ENCODE assay signal across 1 cellular context in the genomic region with DNA sequence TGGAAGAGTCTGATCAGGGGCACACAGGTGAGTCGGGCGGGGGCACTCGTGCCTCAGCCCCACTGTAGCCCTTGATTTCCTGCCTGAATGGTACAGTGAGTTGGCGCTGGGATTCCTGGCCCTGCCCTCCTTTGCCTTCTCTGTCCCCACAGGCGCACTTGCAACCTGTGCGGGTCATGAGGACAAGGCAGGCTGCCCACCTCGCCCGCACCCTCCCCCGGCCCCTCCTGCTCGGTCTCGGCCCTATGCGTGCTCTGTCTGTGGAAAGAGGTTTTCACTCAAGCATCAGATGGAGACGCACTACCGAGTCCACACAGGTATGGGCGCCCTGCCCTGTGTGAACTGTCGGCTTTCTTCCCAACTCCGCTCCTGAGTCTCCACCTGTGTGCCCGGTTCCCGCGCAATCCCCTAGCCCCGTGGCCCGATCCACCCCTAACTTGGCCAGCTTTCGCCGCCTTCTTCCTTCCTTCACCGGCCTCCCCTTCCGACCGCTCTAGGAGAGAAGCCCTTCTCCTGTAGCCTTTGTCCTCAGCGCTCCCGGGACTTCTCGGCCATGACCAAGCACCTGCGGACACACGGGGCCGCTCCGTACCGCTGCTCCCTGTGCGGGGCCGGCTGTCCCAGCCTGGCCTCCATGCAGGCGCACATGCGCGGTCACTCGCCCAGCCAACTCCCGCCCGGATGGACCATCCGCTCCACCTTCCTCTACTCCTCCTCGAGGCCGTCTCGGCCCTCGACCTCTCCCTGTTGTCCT.
TF ChIP-seq lines count a peak whose summit lies in the region.

No MANE protein-coding gene starts in this region.

TF ChIP-seq in HepG2, 621 proteins besides CTCF, POLR2A, EP300 and RAD21 (continued from another document and continues in another):
- TF ChIP-seq, protein P1, sequence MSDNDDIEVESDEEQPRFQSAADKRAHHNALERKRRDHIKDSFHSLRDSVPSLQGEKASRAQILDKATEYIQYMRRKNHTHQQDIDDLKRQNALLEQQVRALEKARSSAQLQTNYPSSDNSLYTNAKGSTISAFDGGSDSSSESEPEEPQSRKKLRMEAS (IDR thresholded peaks at IDR 0.05) = peak; percentile 92
- TF ChIP-seq, protein P2, sequence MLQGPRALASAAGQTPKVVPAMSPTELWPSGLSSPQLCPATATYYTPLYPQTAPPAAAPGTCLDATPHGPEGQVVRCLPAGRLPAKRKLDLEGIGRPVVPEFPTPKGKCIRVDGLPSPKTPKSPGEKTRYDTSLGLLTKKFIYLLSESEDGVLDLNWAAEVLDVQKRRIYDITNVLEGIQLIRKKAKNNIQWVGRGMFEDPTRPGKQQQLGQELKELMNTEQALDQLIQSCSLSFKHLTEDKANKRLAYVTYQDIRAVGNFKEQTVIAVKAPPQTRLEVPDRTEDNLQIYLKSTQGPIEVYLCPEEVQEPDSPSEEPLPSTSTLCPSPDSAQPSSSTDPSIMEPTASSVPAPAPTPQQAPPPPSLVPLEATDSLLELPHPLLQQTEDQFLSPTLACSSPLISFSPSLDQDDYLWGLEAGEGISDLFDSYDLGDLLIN (CRISPR knock-in tag; IDR thresholded peaks at IDR 0.05; ENCODE audit: borderline replicate concordance) = no peak
- TF ChIP-seq, protein P3, sequence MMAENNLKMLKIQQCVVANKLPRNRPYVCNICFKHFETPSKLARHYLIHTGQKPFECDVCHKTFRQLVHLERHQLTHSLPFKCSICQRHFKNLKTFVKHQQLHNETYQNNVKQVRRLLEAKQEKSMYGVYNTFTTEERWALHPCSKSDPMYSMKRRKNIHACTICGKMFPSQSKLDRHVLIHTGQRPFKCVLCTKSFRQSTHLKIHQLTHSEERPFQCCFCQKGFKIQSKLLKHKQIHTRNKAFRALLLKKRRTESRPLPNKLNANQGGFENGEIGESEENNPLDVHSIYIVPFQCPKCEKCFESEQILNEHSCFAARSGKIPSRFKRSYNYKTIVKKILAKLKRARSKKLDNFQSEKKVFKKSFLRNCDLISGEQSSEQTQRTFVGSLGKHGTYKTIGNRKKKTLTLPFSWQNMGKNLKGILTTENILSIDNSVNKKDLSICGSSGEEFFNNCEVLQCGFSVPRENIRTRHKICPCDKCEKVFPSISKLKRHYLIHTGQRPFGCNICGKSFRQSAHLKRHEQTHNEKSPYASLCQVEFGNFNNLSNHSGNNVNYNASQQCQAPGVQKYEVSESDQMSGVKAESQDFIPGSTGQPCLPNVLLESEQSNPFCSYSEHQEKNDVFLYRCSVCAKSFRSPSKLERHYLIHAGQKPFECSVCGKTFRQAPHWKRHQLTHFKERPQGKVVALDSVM (CRISPR knock-in tag; IDR thresholded peaks at IDR 0.05) = no peak
- TF ChIP-seq CENPBD1 (CRISPR knock-in tag; IDR thresholded peaks at IDR 0.05; ENCODE audit: borderline replicate concordance, low read depth) (no peak), ZNF546 (CRISPR knock-in tag; conservative IDR thresholded peaks at IDR 0.05) (no peak; the same call in 1 of the 2 replicates), STAT5B (CRISPR knock-in tag; IDR thresholded peaks at IDR 0.05) (no peak), TAF15 (IDR thresholded peaks at IDR 0.05; ENCODE audit: low read depth, low read length, poor library complexity, severe bottlenecking) (no peak), ZNF552 (CRISPR knock-in tag; IDR thresholded peaks at IDR 0.05; ENCODE audit: borderline replicate concordance) (no peak), HMGA1 (CRISPR knock-in tag; conservative IDR thresholded peaks at IDR 0.05) (no peak), SP1 (IDR thresholded peaks at IDR 0.05) (no peak), SP1 (CRISPR knock-in tag; IDR thresholded peaks at IDR 0.05) (peak; percentile 49; the same call in 1 of the 2 replicates), ZNF740 (CRISPR knock-in tag; IDR thresholded peaks at IDR 0.05) (no peak), RNF2 (conservative IDR thresholded peaks at IDR 0.05; ENCODE audit: low read depth) (no peak; the same call in 1 of the 2 replicates), EEA1 (CRISPR knock-in tag; IDR thresholded peaks at IDR 0.05; ENCODE audit: borderline replicate concordance) (no peak), ZNF746 (CRISPR knock-in tag; IDR thresholded peaks at IDR 0.05) (no peak), POGK (CRISPR knock-in tag; conservative IDR thresholded peaks at IDR 0.05) (0 out of 2 replicates have a peak, but pooled peaks have one; percentile 2), ZFP36L2 (CRISPR knock-in tag; IDR thresholded peaks at IDR 0.05) (no peak), ZNF317 (CRISPR knock-in tag; IDR thresholded peaks at IDR 0.05) (no peak), ZNF607 (CRISPR knock-in tag; IDR thresholded peaks at IDR 0.05; ENCODE audit: borderline replicate concordance) (no peak), MTA3 (CRISPR knock-in tag; IDR thresholded peaks at IDR 0.05) (no peak), RORA (CRISPR knock-in tag; IDR thresholded peaks at IDR 0.05) (no peak), PHF21A (CRISPR knock-in tag; IDR thresholded peaks at IDR 0.05) (no peak), KLF11 (CRISPR knock-in tag; IDR thresholded peaks at IDR 0.05) (0 out of 2 replicates have a peak, but pooled peaks have one; percentile 23), DNMT3B (CRISPR knock-in tag; conservative IDR thresholded peaks at IDR 0.05) (no peak), ZNF446 (CRISPR knock-in tag; IDR thresholded peaks at IDR 0.05) (no peak), ZBTB43 (CRISPR knock-in tag; conservative IDR thresholded peaks at IDR 0.05) (no peak), NCOA2 (CRISPR knock-in tag; IDR thresholded peaks at IDR 0.05) (0 out of 2 replicates have a peak, but pooled peaks have one; percentile 19), SAFB2 (CRISPR knock-in tag; IDR thresholded peaks at IDR 0.05; ENCODE audit: borderline replicate concordance, low read depth) (no peak), DPF2 (CRISPR knock-in tag; IDR thresholded peaks at IDR 0.05; ENCODE audit: borderline replicate concordance, low read depth) (no peak), EZH2 (conservative IDR thresholded peaks at IDR 0.05; ENCODE audit: low read depth, low read length) (no peak)
- TF ChIP-seq, protein P4, sequence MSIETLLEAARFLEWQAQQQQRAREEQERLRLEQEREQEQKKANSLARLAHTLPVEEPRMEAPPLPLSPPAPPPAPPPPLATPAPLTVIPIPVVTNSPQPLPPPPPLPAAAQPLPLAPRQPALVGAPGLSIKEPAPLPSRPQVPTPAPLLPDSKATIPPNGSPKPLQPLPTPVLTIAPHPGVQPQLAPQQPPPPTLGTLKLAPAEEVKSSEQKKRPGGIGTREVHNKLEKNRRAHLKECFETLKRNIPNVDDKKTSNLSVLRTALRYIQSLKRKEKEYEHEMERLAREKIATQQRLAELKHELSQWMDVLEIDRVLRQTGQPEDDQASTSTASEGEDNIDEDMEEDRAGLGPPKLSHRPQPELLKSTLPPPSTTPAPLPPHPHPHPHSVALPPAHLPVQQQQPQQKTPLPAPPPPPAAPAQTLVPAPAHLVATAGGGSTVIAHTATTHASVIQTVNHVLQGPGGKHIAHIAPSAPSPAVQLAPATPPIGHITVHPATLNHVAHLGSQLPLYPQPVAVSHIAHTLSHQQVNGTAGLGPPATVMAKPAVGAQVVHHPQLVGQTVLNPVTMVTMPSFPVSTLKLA (IDR thresholded peaks at IDR 0.05) = no peak
- TF ChIP-seq, protein P5, sequence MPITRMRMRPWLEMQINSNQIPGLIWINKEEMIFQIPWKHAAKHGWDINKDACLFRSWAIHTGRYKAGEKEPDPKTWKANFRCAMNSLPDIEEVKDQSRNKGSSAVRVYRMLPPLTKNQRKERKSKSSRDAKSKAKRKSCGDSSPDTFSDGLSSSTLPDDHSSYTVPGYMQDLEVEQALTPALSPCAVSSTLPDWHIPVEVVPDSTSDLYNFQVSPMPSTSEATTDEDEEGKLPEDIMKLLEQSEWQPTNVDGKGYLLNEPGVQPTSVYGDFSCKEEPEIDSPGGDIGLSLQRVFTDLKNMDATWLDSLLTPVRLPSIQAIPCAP (CRISPR knock-in tag; IDR thresholded peaks at IDR 0.05; ENCODE audit: low read depth) = 0 out of 2 replicates have a peak, but pooled peaks have one; percentile 53
- TF ChIP-seq, protein P6, sequence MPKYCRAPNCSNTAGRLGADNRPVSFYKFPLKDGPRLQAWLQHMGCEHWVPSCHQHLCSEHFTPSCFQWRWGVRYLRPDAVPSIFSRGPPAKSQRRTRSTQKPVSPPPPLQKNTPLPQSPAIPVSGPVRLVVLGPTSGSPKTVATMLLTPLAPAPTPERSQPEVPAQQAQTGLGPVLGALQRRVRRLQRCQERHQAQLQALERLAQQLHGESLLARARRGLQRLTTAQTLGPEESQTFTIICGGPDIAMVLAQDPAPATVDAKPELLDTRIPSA (CRISPR knock-in tag; IDR thresholded peaks at IDR 0.05; ENCODE audit: borderline replicate concordance) = 0 out of 2 replicates have a peak, but pooled peaks have one; percentile 67
- TF ChIP-seq, protein P7, sequence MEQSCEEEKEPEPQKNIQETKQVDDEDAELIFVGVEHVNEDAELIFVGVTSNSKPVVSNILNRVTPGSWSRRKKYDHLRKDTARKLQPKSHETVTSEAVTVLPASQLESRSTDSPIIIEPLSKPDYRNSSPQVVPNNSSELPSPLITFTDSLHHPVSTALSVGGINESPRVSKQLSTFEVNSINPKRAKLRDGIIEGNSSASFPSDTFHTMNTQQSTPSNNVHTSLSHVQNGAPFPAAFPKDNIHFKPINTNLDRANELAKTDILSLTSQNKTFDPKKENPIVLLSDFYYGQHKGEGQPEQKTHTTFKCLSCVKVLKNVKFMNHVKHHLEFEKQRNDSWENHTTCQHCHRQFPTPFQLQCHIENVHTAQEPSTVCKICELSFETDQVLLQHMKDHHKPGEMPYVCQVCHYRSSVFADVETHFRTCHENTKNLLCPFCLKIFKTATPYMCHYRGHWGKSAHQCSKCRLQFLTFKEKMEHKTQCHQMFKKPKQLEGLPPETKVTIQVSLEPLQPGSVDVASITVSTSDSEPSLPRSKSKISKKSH (CRISPR knock-in tag; IDR thresholded peaks at IDR 0.05; ENCODE audit: borderline replicate concordance) = peak; percentile 71; the same call in 1 of the 2 replicates
- TF ChIP-seq, protein P8, sequence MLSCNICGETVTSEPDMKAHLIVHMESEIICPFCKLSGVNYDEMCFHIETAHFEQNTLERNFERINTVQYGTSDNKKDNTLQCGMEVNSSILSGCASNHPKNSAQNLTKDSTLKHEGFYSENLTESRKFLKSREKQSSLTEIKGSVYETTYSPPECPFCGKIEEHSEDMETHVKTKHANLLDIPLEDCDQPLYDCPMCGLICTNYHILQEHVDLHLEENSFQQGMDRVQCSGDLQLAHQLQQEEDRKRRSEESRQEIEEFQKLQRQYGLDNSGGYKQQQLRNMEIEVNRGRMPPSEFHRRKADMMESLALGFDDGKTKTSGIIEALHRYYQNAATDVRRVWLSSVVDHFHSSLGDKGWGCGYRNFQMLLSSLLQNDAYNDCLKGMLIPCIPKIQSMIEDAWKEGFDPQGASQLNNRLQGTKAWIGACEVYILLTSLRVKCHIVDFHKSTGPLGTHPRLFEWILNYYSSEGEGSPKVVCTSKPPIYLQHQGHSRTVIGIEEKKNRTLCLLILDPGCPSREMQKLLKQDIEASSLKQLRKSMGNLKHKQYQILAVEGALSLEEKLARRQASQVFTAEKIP (CRISPR knock-in tag; IDR thresholded peaks at IDR 0.05; ENCODE audit: borderline replicate concordance) = no peak
- TF ChIP-seq, protein P9, sequence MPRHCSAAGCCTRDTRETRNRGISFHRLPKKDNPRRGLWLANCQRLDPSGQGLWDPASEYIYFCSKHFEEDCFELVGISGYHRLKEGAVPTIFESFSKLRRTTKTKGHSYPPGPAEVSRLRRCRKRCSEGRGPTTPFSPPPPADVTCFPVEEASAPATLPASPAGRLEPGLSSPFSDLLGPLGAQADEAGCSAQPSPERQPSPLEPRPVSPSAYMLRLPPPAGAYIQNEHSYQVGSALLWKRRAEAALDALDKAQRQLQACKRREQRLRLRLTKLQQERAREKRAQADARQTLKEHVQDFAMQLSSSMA (CRISPR knock-in tag; IDR thresholded peaks at IDR 0.05) = no peak
- TF ChIP-seq, protein P10, sequence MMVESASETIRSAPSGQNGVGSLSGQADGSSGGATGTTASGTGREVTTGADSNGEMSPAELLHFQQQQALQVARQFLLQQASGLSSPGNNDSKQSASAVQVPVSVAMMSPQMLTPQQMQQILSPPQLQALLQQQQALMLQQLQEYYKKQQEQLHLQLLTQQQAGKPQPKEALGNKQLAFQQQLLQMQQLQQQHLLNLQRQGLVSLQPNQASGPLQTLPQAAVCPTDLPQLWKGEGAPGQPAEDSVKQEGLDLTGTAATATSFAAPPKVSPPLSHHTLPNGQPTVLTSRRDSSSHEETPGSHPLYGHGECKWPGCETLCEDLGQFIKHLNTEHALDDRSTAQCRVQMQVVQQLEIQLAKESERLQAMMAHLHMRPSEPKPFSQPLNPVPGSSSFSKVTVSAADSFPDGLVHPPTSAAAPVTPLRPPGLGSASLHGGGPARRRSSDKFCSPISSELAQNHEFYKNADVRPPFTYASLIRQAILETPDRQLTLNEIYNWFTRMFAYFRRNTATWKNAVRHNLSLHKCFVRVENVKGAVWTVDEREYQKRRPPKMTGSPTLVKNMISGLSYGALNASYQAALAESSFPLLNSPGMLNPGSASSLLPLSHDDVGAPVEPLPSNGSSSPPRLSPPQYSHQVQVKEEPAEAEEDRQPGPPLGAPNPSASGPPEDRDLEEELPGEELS (CRISPR knock-in tag; IDR thresholded peaks at IDR 0.05) = no peak
